Comparison of ENCODE assay signal across 8 cellular contexts in the genomic region with DNA sequence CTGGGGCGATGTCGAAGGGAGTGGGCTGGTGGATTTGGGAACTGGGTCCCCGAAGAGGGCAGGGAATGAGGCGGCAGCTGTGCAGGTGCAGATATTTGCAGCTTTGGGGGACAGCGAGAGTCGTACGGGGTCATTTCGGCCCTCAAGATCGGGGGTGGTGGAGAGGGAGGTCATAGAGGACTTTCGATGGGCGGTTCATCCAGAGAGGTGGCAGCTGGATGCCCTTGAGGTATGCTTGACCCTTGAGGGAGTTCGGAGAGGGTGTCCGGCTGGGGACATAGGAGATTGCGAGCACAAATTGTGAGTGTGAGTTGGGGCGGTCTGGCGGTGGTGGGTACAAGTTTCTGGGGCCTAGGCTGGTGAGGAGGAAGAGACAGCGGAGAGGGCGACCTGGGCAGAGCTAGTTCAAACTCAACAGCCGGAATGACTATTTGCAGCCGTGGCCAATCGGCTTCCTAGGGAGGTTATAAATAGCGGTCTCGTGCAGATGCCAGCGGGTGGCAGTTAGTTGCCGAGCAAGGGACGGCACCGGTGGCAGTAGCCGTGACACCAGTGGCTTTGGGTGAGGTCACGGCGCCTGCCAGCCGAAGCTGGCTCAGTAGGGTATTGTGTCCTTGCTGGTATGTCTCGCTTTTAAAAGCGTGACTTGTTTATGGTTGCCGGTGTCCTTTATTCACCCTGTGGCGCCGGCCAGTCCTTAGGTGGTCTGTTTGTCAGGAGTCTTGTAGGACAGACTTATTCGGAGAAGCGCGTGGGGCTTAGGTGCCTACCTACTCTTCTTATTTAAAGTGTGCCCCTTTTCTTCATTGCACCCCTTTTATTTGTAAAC. TPM values are rescaled to one million over a fixed set of nuclear protein-coding genes. Genes with fewer than 3 reads are reported as not detected.
DNase-seq lines count a peak whose midpoint lies in the region; ATAC-seq, FAIRE-seq and TF ChIP-seq lines count a peak whose summit lies in the region.

No MANE protein-coding gene starts in this region.

- H3K9me3 Mint-ChIP-seq in activated B cell treated with CpG ODN at 0.5 μM for 24 hours = no peaks in the 10 kb centered on the region

- CTCF ChIA-PET in activated B cell treated with CpG ODN at 0.5 μM for 24 hours (lab: Charles Lee) = interaction anchor here (0.6 to 3.3 kb wide), 5 partner anchors 27 to 120 kb away, joined by 3 to 11 read pairs (median 3); partner anchors contain the start of genes C5orf34 and TMEM267

- H3K36me3 ChIP-seq in kidney (ENCODE audit: control insufficient read depth in 1 of 2, insufficient read depth in 2 of 2, low read length in 2 of 2) = no peaks in the 10 kb centered on the region

- FAIRE-seq in kidney (lab: Jason Lieb, UNC) = no peak

- H3K9ac ChIP-seq in kidney (ENCODE audit: low read length in 2 of 2) = peak overlapping the region; percentile 95 to 98

- peaks cover 3 to 14% of the 10 kb centered on the region in 2 donors for H3K4me1 ChIP-seq in kidney (ENCODE audit: control insufficient read depth in 1 of 2, insufficient read depth in 1 of 2, low read depth in 1 of 2, low read length in 2 of 2)

- peaks cover 33% of the 10 kb centered on the region for H3K36me3 Mint-ChIP-seq in activated B cell treated with CpG ODN at 0.5 μM for 24 hours (ENCODE audit: low read depth)

- H3K9me3 ChIP-seq in kidney (ENCODE audit: control insufficient read depth in 1 of 2, low read length in 2 of 2) = no peaks in the 10 kb centered on the region

- peak overlapping the region; percentile 93 for H3K27ac Mint-ChIP-seq in activated B cell treated with CpG ODN at 0.5 μM for 24 hours

- TF ChIP-seq CTCF in activated B cell treated with CpG ODN at 0.5 μM for 24 hours (IDR thresholded peaks at IDR 0.05) (no peak), kidney (IDR thresholded peaks at IDR 0.05; ENCODE audit: borderline replicate concordance, extremely low read depth, insufficient read depth) (no peak)

- intact Hi-C loops in activated B cell treated with CpG ODN at 0.5 μM for 24 hours (cut with micrococcal nuclease) = loop anchor here (1.0 to 5.0 kb wide), 10 partner anchors 47 to 1699 kb away; partner anchors contain the start of genes C5orf34, HMGCS1, RIMOC1 and TMEM267
- intact Hi-C loops in kidney (cut with DNase I) = no loop called here

- H3K27me3 Mint-ChIP-seq in activated B cell treated with CpG ODN at 0.5 μM for 24 hours = no peaks in the 10 kb centered on the region

- POLR2A ChIA-PET in activated B cell treated with CpG ODN at 0.5 μM for 24 hours (lab: Charles Lee) = interaction anchor here (0.6 to 3.6 kb wide), 18 partner anchors 8 to 1700 kb away, joined by 3 to 86 read pairs (median 8); partner anchors contain the start of genes C5orf34, HMGCS1, PAIP1 and RIMOC1

- ATAC-seq in GM18508 (IDR thresholded peaks at IDR 0.05; ENCODE audit: insufficient read depth, unreplicated experiment) (peak; percentile 50), HG02973 (IDR thresholded peaks at IDR 0.05; ENCODE audit: unreplicated experiment) (peak; percentile 37), activated B cell treated with CpG ODN at 0.5 μM for 24 hours (ENCODE audit: low read depth) (peak; percentile 77)

- DNase-seq in NCI-H2081 treated with DMSO at 0.1 percent for 48 hours (lab: John Stamatoyannopoulos, UW) (peak; percentile 62), activated B cell treated with CpG ODN at 0.5 μM for 24 hours (peak; percentile 66), caudate nucleus (lab: John Stamatoyannopoulos, UW) (peak in 54 of 61 donors; percentile 6 to 77 (median 40)), kidney (peak; percentile 88), dedifferentiated amniotic fluid mesenchymal stem cell (ENCODE audit: extremely low spot score) (no peak)
- DNase-seq in stimulated activated CD4-positive, alpha-beta T cell treated with anti-CD3 and anti-CD28 coated beads, Interleukin-15, amount 100 ng/mL, for 24 hours = peak; percentile 79

- H3K27ac ChIP-seq in caudate nucleus (ENCODE audit: low read depth, low read length) = peak overlapping the region; percentile 86
- H3K27ac ChIP-seq in kidney (ENCODE audit: low read depth in 2 of 2, low read length in 2 of 2) = peak overlapping the region; percentile 93 to 94

- peaks cover 42% of the 10 kb centered on the region for H3K4me1 Mint-ChIP-seq in activated B cell treated with CpG ODN at 0.5 μM for 24 hours

- H3K4me3 ChIP-seq in kidney (ENCODE audit: low read length in 2 of 2) = peak overlapping the region; percentile 97

- peak overlapping the region; percentile 95 for H3K4me3 Mint-ChIP-seq in activated B cell treated with CpG ODN at 0.5 μM for 24 hours

RNA-seq across cellular contexts. Expression of gene NNT, which starts 0.8 kb away (rescaled TPM):
- total RNA-seq in activated B cell treated with CpG ODN at 0.5 μM for 24 hours (59.0 and 63.0 TPM in 2 replicates), kidney (101 TPM)
- 56.4 TPM for polyA plus RNA-seq in kidney (ENCODE audit: insufficient read depth, low read depth, low replicate concordance)

RNA-seq across cellular contexts. Expression of gene PAIP1, which starts 46.9 kb away (rescaled TPM):
- total RNA-seq in activated B cell treated with CpG ODN at 0.5 μM for 24 hours (35.1 and 38.3 TPM in 2 replicates), kidney (65.0 TPM)
- polyA plus RNA-seq in kidney (ENCODE audit: insufficient read depth, low read depth, low replicate concordance) = 75.8 TPM
